In genomic region chr1:16378443-16378842, GRCh38 we compare ENCODE assay signal across 28 cellular contexts. TPM values are rescaled to one million over a fixed set of nuclear protein-coding genes. Genes with fewer than 3 reads are reported as not detected.
"Had no signal": no experiment of that assay in that cellular context is flagged by ENCODE, and none has a peak within 500 bp of the region (broad histone marks: within the 10 kb centered on the region; RNA-seq: fewer than 3 reads in every experiment).

No MANE protein-coding gene starts in this region.

- H3K9me3 Mint-ChIP-seq: activated CD4-positive, alpha-beta memory T cell treated with anti-CD3 and anti-CD28 coated beads for 36 hours; activated CD4-positive, alpha-beta T cell treated with anti-CD3 and anti-CD28 coated beads, Interleukin-2, amount 10 ng/mL, durations not matched to agents 7 days and 5 days; activated naive CD4-positive, alpha-beta T cell treated with anti-CD3 and anti-CD28 coated beads, Interleukin-2, amount 10 ng/mL, durations not matched to agents 7 days and 5 days; activated T-cell treated with anti-CD3 and anti-CD28 coated beads, Interleukin-2, amount 50 U/mL, for 72 hours; activated T-helper 2 cell treated with anti-CD3 and anti-CD28 coated beads, Interferon-gamma antibody, Interleukin-2, Interleukin-4, amounts not matched to agents 10 μg/mL and 5 μg/mL and 100 μg/mL, durations not matched to agents 14 hours and 24 hours and 36 hours; T-cell had no signal

- H3K27me3 Mint-ChIP-seq: activated CD4-positive, alpha-beta memory T cell treated with anti-CD3 and anti-CD28 coated beads for 36 hours; activated CD4-positive, alpha-beta T cell treated with anti-CD3 and anti-CD28 coated beads, Interleukin-2, amount 10 ng/mL, durations not matched to agents 7 days and 5 days; activated naive CD4-positive, alpha-beta T cell treated with anti-CD3 and anti-CD28 coated beads, Interleukin-2, amount 10 ng/mL, durations not matched to agents 7 days and 5 days; activated naive CD8-positive, alpha-beta T cell treated with anti-CD3 and anti-CD28 coated beads for 36 hours; T-cell had no signal

- H3K4me3 Mint-ChIP-seq: activated CD4-positive, alpha-beta memory T cell treated with anti-CD3 and anti-CD28 coated beads for 36 hours; activated CD4-positive, alpha-beta T cell treated with anti-CD3 and anti-CD28 coated beads, Interleukin-2, amount 10 ng/mL, durations not matched to agents 7 days and 5 days; activated naive CD4-positive, alpha-beta T cell treated with anti-CD3 and anti-CD28 coated beads, Interleukin-2, amount 10 ng/mL, durations not matched to agents 7 days and 5 days; activated naive CD8-positive, alpha-beta T cell treated with anti-CD3 and anti-CD28 coated beads for 36 hours; activated T-cell treated with anti-CD3 and anti-CD28 coated beads, Interleukin-2, amount 50 U/mL, for 72 hours had no signal

- H3K27ac ChIP-seq: brain microvascular endothelial cell, VCaP had no signal

- H3K27me3 ChIP-seq: brain microvascular endothelial cell, cardiac muscle cell, Peyer's patch had no signal

- DNase-seq: activated CD4-positive, alpha-beta memory T cell treated with anti-CD3 and anti-CD28 coated beads for 36 hours; activated CD4-positive, alpha-beta T cell treated with anti-CD3 and anti-CD28 coated beads, Interleukin-2, amount 10 ng/mL, durations not matched to agents 7 days and 5 days; activated CD4-positive, CD25-positive, alpha-beta regulatory T cell; activated CD8-positive, alpha-beta memory T cell treated with anti-CD3 and anti-CD28 coated beads for 24 hours; activated gamma-delta T cell treated with Interleukin-2 at 50 U/mL for 16 hours; activated naive CD4-positive, alpha-beta T cell treated with anti-CD3 and anti-CD28 coated beads, Interleukin-2, amount 10 ng/mL, durations not matched to agents 7 days and 5 days; activated naive CD8-positive, alpha-beta T cell treated with anti-CD3 and anti-CD28 coated beads for 36 hours; activated T-cell treated with anti-CD3 and anti-CD28 coated beads, Interleukin-2, amount 50 U/mL, for 72 hours; brain microvascular endothelial cell; KG1; NCI-H1048; NCI-H1417; NCI-H1930; NCI-H2171; NCI-H226; NCI-H526; NCI-H82; OCI-M1; Peyer's patch; SIG-M5; T-cell had no signal

- H3K4me3 ChIP-seq: cardiac muscle cell, Peyer's patch, SK-N-MC had no signal

- H3K27ac Mint-ChIP-seq: activated CD4-positive, alpha-beta memory T cell treated with anti-CD3 and anti-CD28 coated beads for 36 hours; activated CD4-positive, alpha-beta T cell treated with anti-CD3 and anti-CD28 coated beads, Interleukin-2, amount 10 ng/mL, durations not matched to agents 7 days and 5 days; activated naive CD4-positive, alpha-beta T cell treated with anti-CD3 and anti-CD28 coated beads, Interleukin-2, amount 10 ng/mL, durations not matched to agents 7 days and 5 days; activated naive CD8-positive, alpha-beta T cell treated with anti-CD3 and anti-CD28 coated beads for 36 hours; activated T-cell treated with anti-CD3 and anti-CD28 coated beads, Interleukin-2, amount 50 U/mL, for 72 hours; activated T-helper 2 cell treated with anti-CD3 and anti-CD28 coated beads, Interferon-gamma antibody, Interleukin-2, Interleukin-4, amounts not matched to agents 10 μg/mL and 5 μg/mL and 100 μg/mL, durations not matched to agents 14 hours and 24 hours and 36 hours; T-cell had no signal

- ATAC-seq: activated T-cell treated with anti-CD3 and anti-CD28 coated beads, Interleukin-2, amount 50 U/mL, for 72 hours; T-cell had no signal

- H3K9me3 ChIP-seq: Peyer's patch had no signal

- H3K36me3 ChIP-seq: brain microvascular endothelial cell, cardiac muscle cell had no signal

RNA-seq across cellular contexts. Expression of gene SPATA21, which starts 58.8 kb away (rescaled TPM):
- total RNA-seq: activated CD4-positive, alpha-beta memory T cell treated with anti-CD3 and anti-CD28 coated beads for 36 hours; activated CD4-positive, alpha-beta T cell treated with anti-CD3 and anti-CD28 coated beads, Interleukin-2, amount 10 ng/mL, durations not matched to agents 7 days and 5 days; activated naive CD8-positive, alpha-beta T cell treated with anti-CD3 and anti-CD28 coated beads for 36 hours; activated T-cell treated with anti-CD3 and anti-CD28 coated beads, Interleukin-2, amount 50 U/mL, for 72 hours; activated T-helper 2 cell treated with anti-CD3 and anti-CD28 coated beads, Interferon-gamma antibody, Interleukin-2, Interleukin-4, amounts not matched to agents 10 μg/mL and 5 μg/mL and 100 μg/mL, durations not matched to agents 14 hours and 24 hours and 36 hours; LHCN-M2; NCI-H460; Peyer's patch; T-cell; T-helper 2 cell treated with Interferon-gamma antibody and Interleukin-4, amounts not matched to agents 100 ng/mL and 5 ng/mL, for 36 hours had no signal
- polyA plus RNA-seq: cardiac muscle cell had no signal
